1 cellular context compared by ENCODE assay signal in genomic region chr7:2657208-2657607, GRCh38.
TF ChIP-seq lines count a peak whose summit lies in the region.

No MANE protein-coding gene starts in this region.

TF ChIP-seq in HEK293, 187 proteins besides CTCF, POLR2A, EP300 and RAD21 (continued from another document):
- TF ChIP-seq PATZ1 (tag by site-specific recombination; IDR thresholded peaks at IDR 0.05) (peak; percentile 20; the same call in 1 of the 2 replicates), ZNF169 (tag by site-specific recombination; IDR thresholded peaks at IDR 0.05) (0 out of 2 replicates have a peak, but pooled peaks have one; percentile 24), ZNF629 (tag by site-specific recombination; IDR thresholded peaks at IDR 0.05) (peak; percentile 59; the same call in 1 of the 2 replicates), ZNF777 (tag by site-specific recombination; IDR thresholded peaks at IDR 0.05; ENCODE audit: borderline replicate concordance) (0 out of 2 replicates have a peak, but pooled peaks have one; percentile 14)
TF ChIP-seq in HEK293: peak in this region for 8.
